ENCODE assay signal across 11 cellular contexts in genomic region chr1:26045712-26046312, GRCh38. TPM values are rescaled to one million over a fixed set of nuclear protein-coding genes. Genes with fewer than 3 reads are reported as not detected.
DNase-seq lines count a peak whose midpoint lies in the region; ATAC-seq lines count a peak whose summit lies in the region.
"Had no signal": no experiment of that assay in that cellular context is flagged by ENCODE, and none has a peak within 500 bp of the region (broad histone marks: within the 10 kb centered on the region; RNA-seq: fewer than 3 reads in every experiment).

TSS of gene SLC30A2 (minus strand) at chr1:26046118. CDS start at chr1:26045896, 222 bp downstream.

- peaks cover 17% of the 10 kb centered on the region for H3K27me3 ChIP-seq in trophoblast cell (ENCODE audit: insufficient read depth, low read length)

- H2BK5ac ChIP-seq in trophoblast cell (ENCODE audit: low read depth, low read length, poor library complexity), result no peak within 1 kb of the TSS

- H3K27ac ChIP-seq in SK-N-MC, result no peak within 1 kb of the TSS
- no peak within 1 kb of the TSS for H3K27ac ChIP-seq in trophoblast cell (ENCODE audit: low read depth, low read length)
- H3K27ac ChIP-seq: 22Rv1, gastroesophageal sphincter had no signal

- peak within 1 kb of the TSS; percentile 43 for H3K18ac ChIP-seq in trophoblast cell (ENCODE audit: low read length)

- H3K9ac ChIP-seq in SK-N-MC (ENCODE audit: insufficient read length) (no peak within 1 kb of the TSS), trophoblast cell (ENCODE audit: low read length) (no peak within 1 kb of the TSS)

- peak within 1 kb of the TSS; percentile 32 for H4K8ac ChIP-seq in trophoblast cell (ENCODE audit: low read depth, low read length)

- H3K4ac ChIP-seq in trophoblast cell (ENCODE audit: low read depth, low read length), result no peak within 1 kb of the TSS

- ATAC-seq in left cardiac atrium (peak; percentile 13 to 31), HG02981 (IDR thresholded peaks at IDR 0.05; ENCODE audit: unreplicated experiment) (no peak)
- ATAC-seq in activated CD4-positive, CD25-positive, alpha-beta regulatory T cell treated with anti-CD3 and anti-CD28 coated beads, Interleukin-2, amount 50 U/mL, for 24 hours, result no peak
- ATAC-seq: gastroesophageal sphincter; stimulated activated effector memory CD8-positive, alpha-beta T cell treated with anti-CD3 and anti-CD28 coated beads, Interleukin-12 subunit alpha, Interleukin-12 subunit beta, amount 100 ng/mL, for 72 hours had no signal

- peak; percentile 73 for DNase-seq in DMS 273 (lab: John Stamatoyannopoulos, UW; ENCODE audit: unreplicated experiment)
- no peak for DNase-seq in DMS 273 treated with DMSO at 0.1 percent for 48 hours (lab: John Stamatoyannopoulos, UW)
- no peak for DNase-seq in SK-N-MC (ENCODE audit: low read depth, low spot score)
- DNase-seq in left cardiac atrium, result no peak
- peak in 1 of 2 donors; percentile 48 for DNase-seq in trophoblast cell
- DNase-seq in NCI-H128 (lab: John Stamatoyannopoulos, UW; ENCODE audit: unreplicated experiment), result no peak

- no CpG with 5 or more reads among the region's 69 CpGs for WGBS in trophoblast cell (ENCODE audit: extremely low coverage, insufficient coverage, insufficient read length)

- peak within 1 kb of the TSS; percentile 18; the same call in 1 of the 2 replicates for H3K4me3 ChIP-seq in SK-N-MC
- peak within 1 kb of the TSS; percentile 25 for H3K4me3 ChIP-seq in trophoblast cell (ENCODE audit: low read depth, low read length)

- H4K91ac ChIP-seq in trophoblast cell (ENCODE audit: low read depth, low read length), result peak within 1 kb of the TSS; percentile 26

- no peaks in the 10 kb centered on the region for H3K79me2 ChIP-seq in trophoblast cell (ENCODE audit: control insufficient read depth, insufficient read depth, low read length, poor library complexity)

- H3K36me3 ChIP-seq in SK-N-MC (ENCODE audit: insufficient read depth, low read length) (no peaks in the 10 kb centered on the region), trophoblast cell (ENCODE audit: control insufficient read depth in 1 of 2, insufficient read depth in 2 of 2, low read length in 2 of 2) (no peaks in the 10 kb centered on the region)
- H3K36me3 ChIP-seq: gastroesophageal sphincter had no signal

- intact Hi-C loops in left cardiac atrium (cut with DNase I), result no loop called here

- H4K12ac ChIP-seq in trophoblast cell (ENCODE audit: low read depth, low read length), result peak within 1 kb of the TSS; percentile 22

- H3K79me1 ChIP-seq in trophoblast cell (ENCODE audit: low read length), result peaks cover 18% of the 10 kb centered on the region

- H2AK5ac ChIP-seq in trophoblast cell (ENCODE audit: low read length), result peak within 1 kb of the TSS; percentile 48

- H2BK120ac ChIP-seq in trophoblast cell (ENCODE audit: insufficient read depth, low read length, poor library complexity), result peak within 1 kb of the TSS; percentile 59

- H2BK12ac ChIP-seq in trophoblast cell (ENCODE audit: low read length), result peak within 1 kb of the TSS; percentile 47

- H3K4me2 ChIP-seq in trophoblast cell (ENCODE audit: low read length), result peak within 1 kb of the TSS; percentile 62

- H3K23ac ChIP-seq in trophoblast cell (ENCODE audit: low read length), result no peak within 1 kb of the TSS

- peak within 1 kb of the TSS; percentile 46 for H2AFZ ChIP-seq in trophoblast cell (ENCODE audit: insufficient read depth, low read length, poor library complexity)

- H3K9me3 ChIP-seq in SK-N-MC (ENCODE audit: low read depth, low read length) (no peaks in the 10 kb centered on the region), trophoblast cell (ENCODE audit: insufficient read depth, low read depth, low read length) (no peaks in the 10 kb centered on the region)
- H3K9me3 ChIP-seq: gastroesophageal sphincter had no signal

- H3K4me1 ChIP-seq in trophoblast cell (ENCODE audit: control insufficient read depth in 1 of 2, insufficient read depth in 2 of 2, low read length in 2 of 2), result peaks cover 25 to 27% of the 10 kb centered on the region in 2 experiments

- H3K14ac ChIP-seq in trophoblast cell (ENCODE audit: low read length), result peak within 1 kb of the TSS; percentile 37

RNA-seq across cellular contexts. Expression of gene SLC30A2, which starts in this region (rescaled TPM):
- 1 to 10 TPM in 1 of 2 donors, under 1 TPM in 1; 0.32 to 1.0 TPM for total RNA-seq in left cardiac atrium
- 13.6 and 15.5 TPM in 2 replicates for polyA plus RNA-seq in trophoblast cell (2013)
- total RNA-seq: gastroesophageal sphincter had no signal

Comparison
In these comparisons a context has a peak if more than half of its experiments do, and no peak if none do; other contexts are left out.
1. ATAC-seq: peak in left cardiac atrium (2 of 2); none in activated CD4-positive, CD25-positive, alpha-beta regulatory T cell treated with anti-CD3 and anti-CD28 coated beads, Interleukin-2, amount 50 U/mL, for 24 hours (0 of 2) and HG02981 (single experiment).